Comparison of ENCODE assay signal across 28 cellular contexts in the genomic region with DNA sequence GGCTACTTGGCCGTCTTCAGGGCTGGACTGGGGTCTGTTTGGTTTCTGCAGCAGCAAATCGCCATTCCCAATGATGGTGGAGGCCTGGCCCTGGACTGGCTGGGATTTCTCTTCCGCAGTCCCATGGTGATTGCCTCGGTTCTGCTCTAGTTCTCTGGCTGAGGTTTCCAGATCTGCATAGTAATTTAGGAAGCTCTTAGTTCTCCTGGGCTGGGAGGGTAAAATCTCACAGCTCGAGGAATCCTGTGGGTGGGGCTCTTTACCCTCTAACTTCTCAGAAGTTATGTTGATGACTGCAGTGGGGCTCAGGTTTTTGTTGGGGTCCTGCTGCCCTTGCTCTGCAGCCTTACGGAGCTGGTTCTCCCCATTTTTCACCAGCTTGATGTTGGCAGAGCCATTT.
DNase-seq lines count a peak whose midpoint lies in the region; ATAC-seq and TF ChIP-seq lines count a peak whose summit lies in the region.
"Had no signal": no experiment of that assay in that cellular context is flagged by ENCODE, and none has a peak within 500 bp of the region (broad histone marks: within the 10 kb centered on the region; RNA-seq: fewer than 3 reads in every experiment).

No MANE protein-coding gene starts in this region.

- peaks cover 38% of the 10 kb centered on the region for H3K36me3 Mint-ChIP-seq in MCF 10A (ENCODE audit: insufficient read depth, unreplicated experiment)
- H3K36me3 Mint-ChIP-seq in chondrocyte (ENCODE audit: low read depth) = peaks cover 7% of the 10 kb centered on the region
- H3K36me3 Mint-ChIP-seq in activated CD8-positive, alpha-beta T cell treated with anti-CD3 and anti-CD28 coated beads, Interleukin-2, amount 10 ng/mL, durations not matched to agents 7 days and 5 days (ENCODE audit: low read depth) = no peaks in the 10 kb centered on the region
- H3K36me3 Mint-ChIP-seq in activated naive CD8-positive, alpha-beta T cell treated with anti-CD3 and anti-CD28 coated beads, Interleukin-2, amount 50 U/mL, for 24 hours (ENCODE audit: low read depth) = no peaks in the 10 kb centered on the region
- H3K36me3 Mint-ChIP-seq: activated naive CD4-positive, alpha-beta T cell treated with anti-CD3 and anti-CD28 coated beads, Interleukin-2, amount 50 U/mL, for 24 hours had no signal

- ATAC-seq in sciatic nerve = peak; percentile 72
- no peak for ATAC-seq in activated CD8-positive, alpha-beta T cell treated with anti-CD3 and anti-CD28 coated beads, Interleukin-2, amount 10 ng/mL, durations not matched to agents 7 days and 5 days
- no peak for ATAC-seq in activated naive CD8-positive, alpha-beta T cell treated with anti-CD3 and anti-CD28 coated beads, Interleukin-2, amount 50 U/mL, for 24 hours
- ATAC-seq: activated CD4-positive, CD25-positive, alpha-beta regulatory T cell treated with anti-CD3 and anti-CD28 coated beads, Interleukin-2, amount 50 U/mL, for 24 hours; gastroesophageal sphincter; lower lobe of right lung had no signal

- no peaks in the 10 kb centered on the region for H3K27me3 Mint-ChIP-seq in MCF 10A (ENCODE audit: insufficient read depth, unreplicated experiment)
- H3K27me3 Mint-ChIP-seq in chondrocyte (ENCODE audit: low read depth) = no peaks in the 10 kb centered on the region
- no peaks in the 10 kb centered on the region for H3K27me3 Mint-ChIP-seq in activated CD8-positive, alpha-beta T cell treated with anti-CD3 and anti-CD28 coated beads, Interleukin-2, amount 10 ng/mL, durations not matched to agents 7 days and 5 days (ENCODE audit: low read depth)
- no peaks in the 10 kb centered on the region for H3K27me3 Mint-ChIP-seq in activated naive CD8-positive, alpha-beta T cell treated with anti-CD3 and anti-CD28 coated beads, Interleukin-2, amount 50 U/mL, for 24 hours
- H3K27me3 Mint-ChIP-seq: dendritic cell treated with granulocyte-macrophage colony-stimulating factor and Interleukin-4, amounts not matched to agents 40 ng/mL and 50 ng/mL, for 4 days; progenitor cell of endocrine pancreas had no signal

- H3K9me3 Mint-ChIP-seq in MCF 10A (ENCODE audit: unreplicated experiment) (no peaks in the 10 kb centered on the region), chondrocyte (ENCODE audit: low read depth) (no peaks in the 10 kb centered on the region)
- H3K9me3 Mint-ChIP-seq in activated CD8-positive, alpha-beta T cell treated with anti-CD3 and anti-CD28 coated beads, Interleukin-2, amount 10 ng/mL, durations not matched to agents 7 days and 5 days (ENCODE audit: insufficient read depth) = no peaks in the 10 kb centered on the region
- no peaks in the 10 kb centered on the region for H3K9me3 Mint-ChIP-seq in activated naive CD8-positive, alpha-beta T cell treated with anti-CD3 and anti-CD28 coated beads, Interleukin-2, amount 50 U/mL, for 24 hours
- H3K9me3 Mint-ChIP-seq: activated naive CD4-positive, alpha-beta T cell treated with anti-CD3 and anti-CD28 coated beads, Interleukin-2, amount 50 U/mL, for 24 hours; CD14-positive monocyte; dendritic cell treated with granulocyte-macrophage colony-stimulating factor and Interleukin-4, amounts not matched to agents 40 ng/mL and 50 ng/mL, for 4 days; T-helper 1 cell treated with Interleukin-12 subunit alpha and Interleukin-12 subunit beta and Interleukin-4 antibody, amounts not matched to agents 30 μg/mL and 1 μg/mL, for 36 hours had no signal

- no peaks in the 10 kb centered on the region for H3K36me3 ChIP-seq in breast epithelium
- no peaks in the 10 kb centered on the region for H3K36me3 ChIP-seq in iPS DF 6.9 (ENCODE audit: control insufficient read depth, insufficient read depth, low read length)
- H3K36me3 ChIP-seq: lower lobe of right lung, thyroid gland had no signal

- H3K4me3 ChIP-seq in breast epithelium (no peak overlapping the region), iPS DF 6.9 (ENCODE audit: low read length) (no peak overlapping the region)
- H3K4me3 ChIP-seq: gastroesophageal sphincter, lower lobe of right lung, SK-N-MC, skin epidermis, stomach, thyroid gland had no signal

- DNase-seq in MCF 10A (ENCODE audit: unreplicated experiment) (no peak), breast epithelium (ENCODE audit: low spot score in 2 of 2) (no peak), chondrocyte (ENCODE audit: low spot score) (no peak), iPS DF 6.9 (ENCODE audit: low read depth, low spot score) (peak; percentile 16), sciatic nerve (ENCODE audit: low spot score) (no peak), NOMO-1 treated with DMSO at 0.1 percent for 48 hours (lab: John Stamatoyannopoulos, UW; ENCODE audit: unreplicated experiment) (no peak)
- DNase-seq in activated CD8-positive, alpha-beta T cell treated with anti-CD3 and anti-CD28 coated beads, Interleukin-2, amount 10 ng/mL, durations not matched to agents 7 days and 5 days = no peak
- DNase-seq in activated naive CD8-positive, alpha-beta T cell treated with anti-CD3 and anti-CD28 coated beads, Interleukin-2, amount 50 U/mL, for 24 hours = no peak
- DNase-seq: activated CD4-positive, alpha-beta T cell treated with anti-CD3 and anti-CD28 coated beads, Interleukin-2, amount 50 U/mL, for 48 hours; activated CD8-positive, alpha-beta memory T cell treated with anti-CD3 and anti-CD28 coated beads, Interleukin-2, amount 50 U/mL, for 4 hours; caudate nucleus; hypothalamus; islet precursor cell; lower lobe of right lung; NCI-H187; NCI-H526; stomach; thyroid gland had no signal

- intact Hi-C loops in MCF 10A (cut with micrococcal nuclease) = no loop called here
- intact Hi-C loops in breast epithelium (cut with DNase I; ENCODE audit: low total_unique reads) = no loop called here
- intact Hi-C loops in sciatic nerve (cut with DNase I) = no loop called here

- CTCF ChIA-PET in MCF 10A (lab: Yijun Ruan, JAX) = interaction anchor here (0.6 kb wide), 2 partner anchors 89 to 407 kb away, joined by 3 to 5 read pairs; no protein-coding TSS in a partner anchor
- CTCF ChIA-PET in activated CD8-positive, alpha-beta T cell treated with anti-CD3 and anti-CD28 coated beads, Interleukin-2, amount 10 ng/mL, durations not matched to agents 7 days and 5 days (lab: Charles Lee) = no interaction called here

- H3K27ac Mint-ChIP-seq in MCF 10A (ENCODE audit: low read depth, unreplicated experiment) (no peak overlapping the region), chondrocyte (ENCODE audit: unreplicated experiment) (peak overlapping the region; percentile 54)
- H3K27ac Mint-ChIP-seq in activated CD8-positive, alpha-beta T cell treated with anti-CD3 and anti-CD28 coated beads, Interleukin-2, amount 10 ng/mL, durations not matched to agents 7 days and 5 days = no peak overlapping the region
- no peak overlapping the region for H3K27ac Mint-ChIP-seq in activated naive CD8-positive, alpha-beta T cell treated with anti-CD3 and anti-CD28 coated beads, Interleukin-2, amount 50 U/mL, for 24 hours
- H3K27ac Mint-ChIP-seq: activated naive CD4-positive, alpha-beta T cell treated with anti-CD3 and anti-CD28 coated beads, Interleukin-2, amount 50 U/mL, for 24 hours; dendritic cell treated with granulocyte-macrophage colony-stimulating factor and Interleukin-4, amounts not matched to agents 40 ng/mL and 50 ng/mL, for 4 days; progenitor cell of endocrine pancreas; T-helper 1 cell treated with Interleukin-12 subunit alpha and Interleukin-12 subunit beta and Interleukin-4 antibody, amounts not matched to agents 30 μg/mL and 1 μg/mL, for 36 hours had no signal

- H3K4me3 Mint-ChIP-seq in MCF 10A (ENCODE audit: unreplicated experiment) (no peak overlapping the region), chondrocyte (ENCODE audit: unreplicated experiment) (no peak overlapping the region)
- H3K4me3 Mint-ChIP-seq in activated CD8-positive, alpha-beta T cell treated with anti-CD3 and anti-CD28 coated beads, Interleukin-2, amount 10 ng/mL, durations not matched to agents 7 days and 5 days = no peak overlapping the region
- no peak overlapping the region for H3K4me3 Mint-ChIP-seq in activated naive CD8-positive, alpha-beta T cell treated with anti-CD3 and anti-CD28 coated beads, Interleukin-2, amount 50 U/mL, for 24 hours
- H3K4me3 Mint-ChIP-seq: activated naive CD4-positive, alpha-beta T cell treated with anti-CD3 and anti-CD28 coated beads, Interleukin-2, amount 50 U/mL, for 24 hours; CD14-positive monocyte; dendritic cell treated with granulocyte-macrophage colony-stimulating factor and Interleukin-4, amounts not matched to agents 40 ng/mL and 50 ng/mL, for 4 days; T-helper 1 cell treated with Interleukin-12 subunit alpha and Interleukin-12 subunit beta and Interleukin-4 antibody, amounts not matched to agents 30 μg/mL and 1 μg/mL, for 36 hours had no signal

- H3K27ac ChIP-seq in breast epithelium = no peak overlapping the region
- H3K27ac ChIP-seq in iPS DF 6.9 (ENCODE audit: low read length) = no peak overlapping the region
- H3K27ac ChIP-seq: 22Rv1, gastroesophageal sphincter, lower lobe of right lung, SK-N-MC, stomach, thyroid gland had no signal

- H3K27me3 ChIP-seq in breast epithelium = no peaks in the 10 kb centered on the region
- no peaks in the 10 kb centered on the region for H3K27me3 ChIP-seq in iPS DF 6.9 (ENCODE audit: control insufficient read depth, insufficient read depth, low read length)
- H3K27me3 ChIP-seq: gastroesophageal sphincter, stomach, thyroid gland had no signal

- TF ChIP-seq POLR2A in breast epithelium (IDR thresholded peaks at IDR 0.05) = no peak

- H3K4me1 ChIP-seq in breast epithelium (no peaks in the 10 kb centered on the region), iPS DF 6.9 (ENCODE audit: control insufficient read depth, insufficient read depth, low read length) (0 out of 2 replicates have a peak, but pooled peaks cover 1% of the 10 kb centered on the region)

- H3K9me3 ChIP-seq in breast epithelium = no peaks in the 10 kb centered on the region
- no peaks in the 10 kb centered on the region for H3K9me3 ChIP-seq in iPS DF 6.9 (ENCODE audit: control insufficient read depth, insufficient read depth, low read length)
- H3K9me3 ChIP-seq: gastroesophageal sphincter, lower lobe of right lung, stomach, thyroid gland had no signal

- peaks cover 8% of the 10 kb centered on the region for H3K4me1 Mint-ChIP-seq in MCF 10A (ENCODE audit: insufficient read depth, unreplicated experiment)
- peaks cover 47% of the 10 kb centered on the region for H3K4me1 Mint-ChIP-seq in chondrocyte (ENCODE audit: low read depth)
- H3K4me1 Mint-ChIP-seq in activated CD8-positive, alpha-beta T cell treated with anti-CD3 and anti-CD28 coated beads, Interleukin-2, amount 10 ng/mL, durations not matched to agents 7 days and 5 days (ENCODE audit: low read depth) = no peaks in the 10 kb centered on the region
- no peaks in the 10 kb centered on the region for H3K4me1 Mint-ChIP-seq in activated naive CD8-positive, alpha-beta T cell treated with anti-CD3 and anti-CD28 coated beads, Interleukin-2, amount 50 U/mL, for 24 hours
- H3K4me1 Mint-ChIP-seq: activated naive CD4-positive, alpha-beta T cell treated with anti-CD3 and anti-CD28 coated beads, Interleukin-2, amount 50 U/mL, for 24 hours had no signal

- POLR2A ChIA-PET in MCF 10A (lab: Yijun Ruan, JAX) = interaction anchor here (1.2 to 1.3 kb wide), 2 partner anchors 37 to 84 kb away, joined by 3 to 4 read pairs; no protein-coding TSS in a partner anchor
- POLR2A ChIA-PET in activated CD8-positive, alpha-beta T cell treated with anti-CD3 and anti-CD28 coated beads, Interleukin-2, amount 10 ng/mL, durations not matched to agents 7 days and 5 days (lab: Charles Lee) = no interaction called here

- WGBS in iPS DF 6.9 (ENCODE audit: insufficient coverage, insufficient read length) = no CpG with 5 or more reads among the region's 6 CpGs

- no peak for TF ChIP-seq CTCF in MCF 10A (IDR thresholded peaks at IDR 0.05; ENCODE audit: unreplicated experiment)
- TF ChIP-seq CTCF in breast epithelium (IDR thresholded peaks at IDR 0.05) = no peak
- TF ChIP-seq CTCF in chondrocyte (IDR thresholded peaks at IDR 0.05) = no peak

- BruUV-seq in MCF 10A (replicated peaks; lab: Mats Ljungman, UMichigan) = TSS peak; percentile 47
